In the genomic region with DNA sequence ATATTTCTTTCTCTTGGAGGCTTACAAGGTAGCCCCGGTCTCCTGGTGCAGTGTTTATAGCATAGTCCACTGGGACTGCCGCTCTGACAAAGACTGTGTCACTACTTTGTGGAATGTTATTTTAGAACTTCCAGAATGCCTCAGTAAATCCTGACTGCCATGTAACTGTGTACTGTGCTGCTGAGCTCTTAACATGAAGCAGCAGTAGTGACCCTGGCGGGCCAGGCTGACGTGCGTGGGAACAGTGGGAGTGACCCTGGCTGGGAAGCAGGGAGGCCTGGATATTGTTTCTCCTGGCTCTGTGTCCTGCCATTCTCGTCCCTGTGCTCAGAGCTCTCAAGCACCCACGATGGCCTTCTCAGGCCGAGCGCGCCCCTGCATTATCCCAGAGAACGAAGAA, we compare ENCODE assay signal across 8 cellular contexts.
DNase-seq lines count a peak whose midpoint lies in the region; ATAC-seq and TF ChIP-seq lines count a peak whose summit lies in the region.
"Not testable (repeated sequence)": the region's sequence is repeated elsewhere in the genome, so short reads cannot be mapped to it uniquely, and the experiment has no call there.

No MANE protein-coding gene starts in this region.

- intact Hi-C loops in heart right ventricle (cut with DNase I); lower lobe of right lung (cut with DNase I); posterior vena cava (cut with DNase I): not testable (repeated sequence)

- not testable (repeated sequence) for H3K27me3 ChIP-seq in AG04450 (ENCODE audit: control insufficient read depth, insufficient read depth, low read length); heart right ventricle; lower lobe of right lung (ENCODE audit: low read depth)

- not testable (repeated sequence) for H3K36me3 ChIP-seq in heart right ventricle, lower lobe of right lung

- H3K4me1 ChIP-seq in heart right ventricle = peaks cover 2 to 32% (median 17%) of the 10 kb centered on the region in 9 donors
- H3K4me1 ChIP-seq in lower lobe of right lung = not testable (repeated sequence)

- 1 to 4% methylated on average over 8 of the region's 11 CpGs for WGBS in heart right ventricle, 2 donors

- H3K27ac ChIP-seq in AG04450 (ENCODE audit: low read depth, low read length) = peak overlapping the region; percentile 80
- peak overlapping the region; percentile 44 to 88 (median 81) for H3K27ac ChIP-seq in heart right ventricle
- not testable (repeated sequence) for H3K27ac ChIP-seq in lower lobe of right lung

- not testable (repeated sequence) for DNase-seq in AG04450 (ENCODE audit: low read depth, low spot score)
- DNase-seq in M059J (ENCODE audit: low read depth) (peak; percentile 70), astrocyte of the spinal cord (ENCODE audit: low read depth, low spot score) (peak; percentile 80), heart right ventricle (peak; percentile 78 to 85), lower lobe of right lung (peak; percentile 55), posterior vena cava (ENCODE audit: low spot score) (peak; percentile 93), stromal cell of bone marrow (ENCODE audit: low read depth) (peak; percentile 51)

- in situ Hi-C loops in astrocyte of the spinal cord (cut with HindIII; ENCODE audit: low sequenced_read_pairs) = not testable (repeated sequence)

- POLR2A ChIA-PET in AG04450 (lab: Yijun Ruan, JAX) = not testable (repeated sequence)

- H3K4me3 ChIP-seq in AG04450 (ENCODE audit: low read depth, low read length) (peak overlapping the region; percentile 17; the same call in 1 of the 2 replicates), astrocyte of the spinal cord (ENCODE audit: low read depth, low read length) (peak overlapping the region; percentile 15), heart right ventricle (peak overlapping the region in 7 of 10 donors; percentile 18 to 48 (median 42))
- not testable (repeated sequence) for H3K4me3 ChIP-seq in lower lobe of right lung

- ATAC-seq in esophagus mucosa = peak; percentile 54
- peak; percentile 96 to 98 (median 98) for ATAC-seq in heart right ventricle
- ATAC-seq in lower lobe of right lung = peak; percentile 77 to 81

- not testable (repeated sequence) for TF ChIP-seq CTCF in AG04450 (IDR thresholded peaks at IDR 0.05; ENCODE audit: low read depth, low read length); astrocyte of the spinal cord (IDR thresholded peaks at IDR 0.05; ENCODE audit: low read depth, low read length); heart right ventricle (IDR thresholded peaks at IDR 0.05); lower lobe of right lung (IDR thresholded peaks at IDR 0.05)

- CTCF ChIA-PET in AG04450 (lab: Charles Lee) = not testable (repeated sequence)

- not testable (repeated sequence) for H3K9me3 ChIP-seq in AG04450 (ENCODE audit: control insufficient read depth, insufficient read depth, low read length); heart right ventricle; lower lobe of right lung
